Comparison of ENCODE assay signal across 16 cellular contexts in genomic region chr2:47023332-47023731, GRCh38.
"Had no signal": no experiment of that assay in that cellular context is flagged by ENCODE, and none has a peak within 500 bp of the region (broad histone marks: within the 10 kb centered on the region; RNA-seq: fewer than 3 reads in every experiment).

No MANE protein-coding gene starts in this region.

- H3K4me3 ChIP-seq: adrenal gland, prostate gland, right lobe of liver, tibial nerve, uterus had no signal

- H3K27me3 ChIP-seq: adrenal gland, right lobe of liver, tibial nerve, uterus had no signal

- H3K9me3 Mint-ChIP-seq: activated B cell treated with CpG ODN at 0.5 μM for 24 hours; activated CD4-positive, alpha-beta T cell treated with anti-CD3 and anti-CD28 coated beads, Interleukin-2, amount 10 ng/mL, durations not matched to agents 24 days and 14 days; activated T-helper 1 cell treated with anti-CD3 and anti-CD28 coated beads, Interleukin-12 subunit alpha, Interleukin-12 subunit beta, Interleukin-2, Interleukin-4 antibody, amounts not matched to agents 30 ng/mL and 10 ng/mL and 1 ng/mL, durations not matched to agents 14 hours and 24 hours and 36 hours; endodermal cell; nephron progenitor cell; T-helper 2 cell treated with Interferon-gamma antibody and Interleukin-4, amounts not matched to agents 5 μg/mL and 100 μg/mL, for 36 hours had no signal

- H3K36me3 ChIP-seq: uterus had no signal

- H3K4me3 Mint-ChIP-seq: activated B cell treated with CpG ODN at 0.5 μM for 24 hours; activated CD4-positive, alpha-beta T cell treated with anti-CD3 and anti-CD28 coated beads, Interleukin-2, amount 10 ng/mL, durations not matched to agents 24 days and 14 days; activated T-helper 1 cell treated with anti-CD3 and anti-CD28 coated beads, Interleukin-12 subunit alpha, Interleukin-12 subunit beta, Interleukin-2, Interleukin-4 antibody, amounts not matched to agents 30 ng/mL and 10 ng/mL and 1 ng/mL, durations not matched to agents 14 hours and 24 hours and 36 hours; endodermal cell; nephron progenitor cell; T-helper 2 cell treated with Interferon-gamma antibody and Interleukin-4, amounts not matched to agents 5 μg/mL and 100 μg/mL, for 36 hours had no signal

- H3K27ac Mint-ChIP-seq: activated B cell treated with CpG ODN at 0.5 μM for 24 hours; activated T-helper 1 cell treated with anti-CD3 and anti-CD28 coated beads, Interleukin-12 subunit alpha, Interleukin-12 subunit beta, Interleukin-2, Interleukin-4 antibody, amounts not matched to agents 30 ng/mL and 10 ng/mL and 1 ng/mL, durations not matched to agents 14 hours and 24 hours and 36 hours; endodermal cell; nephron progenitor cell; T-helper 2 cell treated with Interferon-gamma antibody and Interleukin-4, amounts not matched to agents 5 μg/mL and 100 μg/mL, for 36 hours had no signal

- ATAC-seq: right lobe of liver had no signal

- H3K4me1 Mint-ChIP-seq: activated B cell treated with CpG ODN at 0.5 μM for 24 hours had no signal

- H3K27me3 Mint-ChIP-seq: activated B cell treated with CpG ODN at 0.5 μM for 24 hours; activated CD4-positive, alpha-beta T cell treated with anti-CD3 and anti-CD28 coated beads, Interleukin-2, amount 10 ng/mL, durations not matched to agents 24 days and 14 days had no signal

- H3K4me1 ChIP-seq: prostate gland, right lobe of liver, uterus had no signal

- H3K27ac ChIP-seq: prostate gland, right lobe of liver, tibial nerve, uterus had no signal

- H3K9me3 ChIP-seq: adrenal gland, prostate gland, right lobe of liver, tibial nerve, uterus had no signal

- DNase-seq: activated B cell treated with CpG ODN at 0.5 μM for 24 hours; activated CD4-positive, alpha-beta T cell treated with anti-CD3 and anti-CD28 coated beads, Interleukin-2, amount 10 ng/mL, durations not matched to agents 24 days and 14 days; activated naive CD4-positive, alpha-beta T cell; adrenal gland; endodermal cell; head of caudate nucleus; kidney glomerular epithelial cell; mesendoderm; nephron progenitor cell; occipital lobe; right lobe of liver; uterus had no signal
